In genomic region chr3:73734376-73734775, GRCh38 we compare ENCODE assay signal across 2 cellular contexts.
TF ChIP-seq lines count a peak whose summit lies in the region.

No MANE protein-coding gene starts in this region.

TF ChIP-seq in SK-N-SH, 30 proteins besides CTCF, POLR2A, EP300 and RAD21 (continued from another document):
- TF ChIP-seq REST (IDR thresholded peaks at IDR 0.05; ENCODE audit: low read depth, low read length) (no peak), CHD2 (IDR thresholded peaks at IDR 0.05; ENCODE audit: low read length, partially characterized antibody) (no peak), PBX3 (IDR thresholded peaks at IDR 0.05) (peak; percentile 48; the same call in 1 of the 2 replicates), POLR2AphosphoS5 (IDR thresholded peaks at IDR 0.05; ENCODE audit: low read depth, low read length) (no peak), TAF1 (IDR thresholded peaks at IDR 0.05; ENCODE audit: borderline replicate concordance, low read depth, low read length) (no peak)

TF ChIP-seq in SK-N-SH treated with all-trans-retinoic acid at 6 μM for 48 hours, 23 proteins besides CTCF, POLR2A, EP300 and RAD21 (continued from another document):
- TF ChIP-seq ZFP3 (CRISPR knock-in tag; IDR thresholded peaks at IDR 0.05) (no peak), GLIS3 (CRISPR knock-in tag; IDR thresholded peaks at IDR 0.05) (no peak), PPARA (CRISPR knock-in tag; IDR thresholded peaks at IDR 0.05; ENCODE audit: borderline replicate concordance) (no peak), CSRNP3 (CRISPR knock-in tag; IDR thresholded peaks at IDR 0.05) (no peak), SNAI2 (CRISPR knock-in tag; IDR thresholded peaks at IDR 0.05) (no peak)
